In the genomic region with DNA sequence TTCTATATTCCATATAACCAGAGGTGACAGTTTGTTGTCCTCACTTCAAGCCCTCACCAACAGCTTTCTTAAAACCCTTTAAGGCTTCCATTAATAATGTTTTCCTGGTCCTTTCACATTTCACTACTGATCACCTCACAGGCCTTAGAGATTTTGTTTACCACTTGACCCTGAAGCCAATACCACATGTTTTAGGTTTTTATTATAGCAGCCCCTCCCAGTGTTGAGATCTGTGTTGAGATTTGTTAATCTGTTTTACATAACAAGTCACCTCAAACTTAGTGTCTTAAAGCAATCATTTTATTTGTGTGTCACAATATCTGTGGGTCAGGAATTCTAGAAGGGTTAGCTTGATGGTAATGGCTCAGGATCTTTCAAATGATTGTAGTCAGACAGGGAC, we compare ENCODE assay signal across 21 cellular contexts. TPM values are rescaled to one million over a fixed set of nuclear protein-coding genes. Genes with fewer than 3 reads are reported as not detected.
DNase-seq lines count a peak whose midpoint lies in the region; ATAC-seq and TF ChIP-seq lines count a peak whose summit lies in the region.
"Had no signal": no experiment of that assay in that cellular context is flagged by ENCODE, and none has a peak within 500 bp of the region (broad histone marks: within the 10 kb centered on the region; RNA-seq: fewer than 3 reads in every experiment).

No MANE protein-coding gene starts in this region.

- H3K36me3 Mint-ChIP-seq in activated CD8-positive, alpha-beta T cell treated with anti-CD3 and anti-CD28 coated beads, Interleukin-2, amount 10 ng/mL, durations not matched to agents 7 days and 5 days (ENCODE audit: low read depth): peaks cover 55% of the 10 kb centered on the region
- peaks cover 45% of the 10 kb centered on the region for H3K36me3 Mint-ChIP-seq in activated CD8-positive, alpha-beta T cell treated with anti-CD3 and anti-CD28 coated beads for 36 hours (ENCODE audit: low read depth)
- peaks cover 32% of the 10 kb centered on the region for H3K36me3 Mint-ChIP-seq in central memory CD8-positive, alpha-beta T cell (ENCODE audit: insufficient read depth)
- H3K36me3 Mint-ChIP-seq in natural killer cell: peaks cover 26% of the 10 kb centered on the region
- peaks cover 47% of the 10 kb centered on the region for H3K36me3 Mint-ChIP-seq in activated naive CD4-positive, alpha-beta T cell treated with anti-CD3 and anti-CD28 coated beads, Interleukin-2, amount 10 ng/mL, durations not matched to agents 7 days and 5 days

- no peak overlapping the region for H3K4me3 Mint-ChIP-seq in activated CD8-positive, alpha-beta T cell treated with anti-CD3 and anti-CD28 coated beads, Interleukin-2, amount 10 ng/mL, durations not matched to agents 7 days and 5 days
- H3K4me3 Mint-ChIP-seq in activated CD8-positive, alpha-beta T cell treated with anti-CD3 and anti-CD28 coated beads for 36 hours: no peak overlapping the region
- no peak overlapping the region for H3K4me3 Mint-ChIP-seq in central memory CD8-positive, alpha-beta T cell
- peak overlapping the region; percentile 35 for H3K4me3 Mint-ChIP-seq in natural killer cell
- H3K4me3 Mint-ChIP-seq in activated naive CD4-positive, alpha-beta T cell treated with anti-CD3 and anti-CD28 coated beads, Interleukin-2, amount 10 ng/mL, durations not matched to agents 7 days and 5 days: no peak overlapping the region
- H3K4me3 Mint-ChIP-seq: CD4-positive, CD25-positive, alpha-beta regulatory T cell had no signal

- no peaks in the 10 kb centered on the region for H3K9me3 Mint-ChIP-seq in activated CD8-positive, alpha-beta T cell treated with anti-CD3 and anti-CD28 coated beads, Interleukin-2, amount 10 ng/mL, durations not matched to agents 7 days and 5 days (ENCODE audit: insufficient read depth)
- no peaks in the 10 kb centered on the region for H3K9me3 Mint-ChIP-seq in activated CD8-positive, alpha-beta T cell treated with anti-CD3 and anti-CD28 coated beads for 36 hours
- H3K9me3 Mint-ChIP-seq in central memory CD8-positive, alpha-beta T cell: no peaks in the 10 kb centered on the region
- H3K9me3 Mint-ChIP-seq in natural killer cell: no peaks in the 10 kb centered on the region
- no peaks in the 10 kb centered on the region for H3K9me3 Mint-ChIP-seq in activated naive CD4-positive, alpha-beta T cell treated with anti-CD3 and anti-CD28 coated beads, Interleukin-2, amount 10 ng/mL, durations not matched to agents 7 days and 5 days
- H3K9me3 Mint-ChIP-seq: CD4-positive, CD25-positive, alpha-beta regulatory T cell; IgD-negative memory B cell had no signal

- H3K4me1 Mint-ChIP-seq in activated CD8-positive, alpha-beta T cell treated with anti-CD3 and anti-CD28 coated beads, Interleukin-2, amount 10 ng/mL, durations not matched to agents 7 days and 5 days (ENCODE audit: low read depth): peaks cover 7% of the 10 kb centered on the region
- H3K4me1 Mint-ChIP-seq in activated CD8-positive, alpha-beta T cell treated with anti-CD3 and anti-CD28 coated beads for 36 hours (ENCODE audit: low read depth): peaks cover 3% of the 10 kb centered on the region
- H3K4me1 Mint-ChIP-seq in central memory CD8-positive, alpha-beta T cell: peaks cover 16% of the 10 kb centered on the region
- H3K4me1 Mint-ChIP-seq in natural killer cell: peaks cover 27 to 28% of the 10 kb centered on the region in 2 donors
- no peaks in the 10 kb centered on the region for H3K4me1 Mint-ChIP-seq in activated naive CD4-positive, alpha-beta T cell treated with anti-CD3 and anti-CD28 coated beads, Interleukin-2, amount 10 ng/mL, durations not matched to agents 7 days and 5 days

- POLR2A ChIA-PET in activated CD8-positive, alpha-beta T cell treated with anti-CD3 and anti-CD28 coated beads, Interleukin-2, amount 10 ng/mL, durations not matched to agents 7 days and 5 days (lab: Charles Lee): no interaction called here
- POLR2A ChIA-PET in activated CD8-positive, alpha-beta T cell treated with anti-CD3 and anti-CD28 coated beads for 36 hours (lab: Charles Lee): no interaction called here

- CTCF ChIA-PET in activated CD8-positive, alpha-beta T cell treated with anti-CD3 and anti-CD28 coated beads, Interleukin-2, amount 10 ng/mL, durations not matched to agents 7 days and 5 days (lab: Charles Lee): no interaction called here
- CTCF ChIA-PET in activated CD8-positive, alpha-beta T cell treated with anti-CD3 and anti-CD28 coated beads for 36 hours (lab: Charles Lee): no interaction called here
- CTCF ChIA-PET in activated naive CD4-positive, alpha-beta T cell treated with anti-CD3 and anti-CD28 coated beads, Interleukin-2, amount 10 ng/mL, durations not matched to agents 7 days and 5 days (lab: Charles Lee): no interaction called here

- TF ChIP-seq CTCF in activated CD8-positive, alpha-beta T cell treated with anti-CD3 and anti-CD28 coated beads for 36 hours (IDR thresholded peaks at IDR 0.05): no peak
- TF ChIP-seq CTCF in natural killer cell (IDR thresholded peaks at IDR 0.05): no peak

- H3K27ac Mint-ChIP-seq in activated CD8-positive, alpha-beta T cell treated with anti-CD3 and anti-CD28 coated beads, Interleukin-2, amount 10 ng/mL, durations not matched to agents 7 days and 5 days: peak overlapping the region; percentile 39
- H3K27ac Mint-ChIP-seq in activated CD8-positive, alpha-beta T cell treated with anti-CD3 and anti-CD28 coated beads for 36 hours: no peak overlapping the region
- H3K27ac Mint-ChIP-seq in central memory CD8-positive, alpha-beta T cell (ENCODE audit: low read depth): peak overlapping the region; percentile 16
- H3K27ac Mint-ChIP-seq in natural killer cell: peak overlapping the region; percentile 35 to 68
- H3K27ac Mint-ChIP-seq in activated naive CD4-positive, alpha-beta T cell treated with anti-CD3 and anti-CD28 coated beads, Interleukin-2, amount 10 ng/mL, durations not matched to agents 7 days and 5 days: no peak overlapping the region
- H3K27ac Mint-ChIP-seq: IgD-negative memory B cell had no signal

- DNase-seq in activated CD8-positive, alpha-beta T cell treated with anti-CD3 and anti-CD28 coated beads, Interleukin-2, amount 10 ng/mL, durations not matched to agents 7 days and 5 days: no peak
- DNase-seq in activated CD8-positive, alpha-beta T cell treated with anti-CD3 and anti-CD28 coated beads for 36 hours: no peak
- DNase-seq in central memory CD8-positive, alpha-beta T cell (ENCODE audit: low spot score in 2 of 2): no peak
- DNase-seq in natural killer cell: no peak
- no peak for DNase-seq in activated naive CD4-positive, alpha-beta T cell treated with anti-CD3 and anti-CD28 coated beads, Interleukin-2, amount 10 ng/mL, durations not matched to agents 7 days and 5 days
- no peak for DNase-seq in iPS-NIHi11 (ENCODE audit: low spot score)
- DNase-seq in activated effector memory CD4-positive, alpha-beta T cell treated with Interleukin-2 at 50 U/mL for 16 hours: no peak
- DNase-seq: 8988T; BE2C; CD4-positive, CD25-positive, alpha-beta regulatory T cell; COR-L47; DMS 273 treated with DMSO at 0.1 percent for 48 hours; DND-41; HCEC 1CT; Karpas-422; NCI-H1436; NCI-H1930; NCI-H226; NCI-H524 treated with DMSO at 0.1 percent for 48 hours had no signal

- intact Hi-C loops in activated CD8-positive, alpha-beta T cell treated with anti-CD3 and anti-CD28 coated beads for 36 hours (cut with micrococcal nuclease): no loop called here
- intact Hi-C loops in natural killer cell (cut with micrococcal nuclease): loop anchor here (10.0 kb wide), 1 partner anchor 234 kb away; no protein-coding TSS in a partner anchor

- no peaks in the 10 kb centered on the region for H3K27me3 Mint-ChIP-seq in activated CD8-positive, alpha-beta T cell treated with anti-CD3 and anti-CD28 coated beads, Interleukin-2, amount 10 ng/mL, durations not matched to agents 7 days and 5 days (ENCODE audit: low read depth)
- H3K27me3 Mint-ChIP-seq in activated CD8-positive, alpha-beta T cell treated with anti-CD3 and anti-CD28 coated beads for 36 hours: no peaks in the 10 kb centered on the region
- no peaks in the 10 kb centered on the region for H3K27me3 Mint-ChIP-seq in central memory CD8-positive, alpha-beta T cell
- H3K27me3 Mint-ChIP-seq in natural killer cell (ENCODE audit: low read depth in 2 of 2): no peaks in the 10 kb centered on the region
- H3K27me3 Mint-ChIP-seq in activated naive CD4-positive, alpha-beta T cell treated with anti-CD3 and anti-CD28 coated beads, Interleukin-2, amount 10 ng/mL, durations not matched to agents 7 days and 5 days: no peaks in the 10 kb centered on the region
- H3K27me3 Mint-ChIP-seq: CD4-positive, CD25-positive, alpha-beta regulatory T cell; IgD-negative memory B cell had no signal

- no peak for ATAC-seq in activated CD8-positive, alpha-beta T cell treated with anti-CD3 and anti-CD28 coated beads, Interleukin-2, amount 10 ng/mL, durations not matched to agents 7 days and 5 days
- no peak for ATAC-seq in activated CD8-positive, alpha-beta T cell treated with anti-CD3 and anti-CD28 coated beads for 36 hours
- ATAC-seq in central memory CD8-positive, alpha-beta T cell (replicated peaks; ENCODE audit: extremely low read depth, poor library complexity, severe bottlenecking): no peak
- ATAC-seq in natural killer cell: peak; percentile 79 to 94 (median 83)
- ATAC-seq in HG03342 (IDR thresholded peaks at IDR 0.05; ENCODE audit: unreplicated experiment): no peak

RNA-seq across cellular contexts. Expression of gene FAR1, which starts 49.9 kb away (rescaled TPM):
- total RNA-seq in activated CD8-positive, alpha-beta T cell treated with anti-CD3 and anti-CD28 coated beads, Interleukin-2, amount 10 ng/mL, durations not matched to agents 7 days and 5 days: 10 to 100 TPM; 65.3 to 65.8 TPM
- 10 to 100 TPM; 44.0 to 44.7 TPM for total RNA-seq in activated CD8-positive, alpha-beta T cell treated with anti-CD3 and anti-CD28 coated beads for 36 hours
- 10 to 100 TPM; 59.5 to 74.7 (median 74.6) TPM for total RNA-seq in natural killer cell

Comparison
In these comparisons a context has a peak if more than half of its experiments do, and no peak if none do; other contexts are left out.
1. H3K27ac Mint-ChIP-seq: peak in activated CD8-positive, alpha-beta T cell treated with anti-CD3 and anti-CD28 coated beads, Interleukin-2, amount 10 ng/mL, durations not matched to agents 7 days and 5 days (single experiment), central memory CD8-positive, alpha-beta T cell (single experiment) and natural killer cell (2 of 2); none in activated CD8-positive, alpha-beta T cell treated with anti-CD3 and anti-CD28 coated beads for 36 hours (single experiment) and activated naive CD4-positive, alpha-beta T cell treated with anti-CD3 and anti-CD28 coated beads, Interleukin-2, amount 10 ng/mL, durations not matched to agents 7 days and 5 days (single experiment).
2. ATAC-seq: peak in natural killer cell (3 of 3); none in activated CD8-positive, alpha-beta T cell treated with anti-CD3 and anti-CD28 coated beads, Interleukin-2, amount 10 ng/mL, durations not matched to agents 7 days and 5 days (single experiment), activated CD8-positive, alpha-beta T cell treated with anti-CD3 and anti-CD28 coated beads for 36 hours (single experiment), central memory CD8-positive, alpha-beta T cell (single experiment) and HG03342 (single experiment).